Comparison of ENCODE assay signal across 25 cellular contexts in genomic region chr20:33578510-33578909, GRCh38.
A peak's percentile ranks its signal among the peaks of the same experiment; 100 is the strongest.
DNase-seq lines count a peak whose midpoint lies in the region; ATAC-seq and TF ChIP-seq lines count a peak whose summit lies in the region.
"Had no signal": no experiment of that assay in that cellular context is flagged by ENCODE, and none has a peak within 500 bp of the region (broad histone marks: within the 10 kb centered on the region; RNA-seq: fewer than 3 reads in every experiment).

No MANE protein-coding gene starts in this region.

- H4K20me1 ChIP-seq in IMR-90 (ENCODE audit: insufficient read depth, low read length): peaks cover 4% of the 10 kb centered on the region; the same call in 1 of the 2 replicates

- no peak overlapping the region for H4K91ac ChIP-seq in IMR-90 (ENCODE audit: insufficient read depth, low read depth, low read length)

- H2BK20ac ChIP-seq in IMR-90 (ENCODE audit: low read depth, low read length): no peak overlapping the region

- H3K4me3 Mint-ChIP-seq in osteocyte (ENCODE audit: unreplicated experiment): no peak overlapping the region
- H3K4me3 Mint-ChIP-seq: activated CD4-positive, alpha-beta T cell treated with anti-CD3 and anti-CD28 coated beads for 36 hours; CD4-positive, alpha-beta memory T cell; H9; stimulated activated naive B cell treated with anti-CD40 and anti-IgM and Interleukin-4, amounts not matched to agents 10 μg/mL and 1 μg/mL and 100 μg/mL, for 72 hours had no signal

- no peak overlapping the region for H2AFZ ChIP-seq in IMR-90 (replicated peaks; ENCODE audit: low read length, poor library complexity)

- TF ChIP-seq POLR2A in IMR-90 (IDR thresholded peaks at IDR 0.05; ENCODE audit: low read depth, low read length): no peak

- H3K56ac ChIP-seq in IMR-90 (ENCODE audit: extremely low read depth, insufficient read depth, low read length): no peak overlapping the region

- peaks cover 14 to 30% of the 10 kb centered on the region in 2 experiments for H3K79me1 ChIP-seq in IMR-90 (ENCODE audit: low read depth in 1 of 2, low read length in 2 of 2)

- 0 out of 2 replicates have a peak overlapping the region, but pooled peaks have one; percentile 6 for H3K14ac ChIP-seq in IMR-90 (replicated peaks; ENCODE audit: low read depth, low read length)

- BruUV-seq in IMR-90 (replicated peaks; lab: Mats Ljungman, UMichigan): no TSS peak

- no peak overlapping the region for H3K4me3 ChIP-seq in IMR-90 (ENCODE audit: insufficient read depth, low read depth, low read length)
- no peak overlapping the region for H3K4me3 ChIP-seq in cardiac fibroblast (replicated peaks in 1 of 2; ENCODE audit: low read depth in 2 of 2, low read length in 2 of 2)
- H3K4me3 ChIP-seq: transverse colon had no signal

- WGBS in IMR-90 (ENCODE audit: extremely low coverage in 2 of 2, insufficient read length in 1 of 2), 2 experiments: no CpG with 5 or more reads among the region's 1 CpG

- no peaks in the 10 kb centered on the region for H3K9me3 ChIP-seq in IMR-90 (ENCODE audit: control insufficient read depth, insufficient read depth, low read length)
- H3K9me3 ChIP-seq: neutrophil, transverse colon had no signal

- no peak overlapping the region for H2BK120ac ChIP-seq in IMR-90 (ENCODE audit: low read depth, low read length)

- H3K4me2 ChIP-seq in IMR-90 (ENCODE audit: low read depth, low read length): no peak overlapping the region

- in situ Hi-C loops in IMR-90 (cut with MboI; ENCODE audit: low sequenced_read_pairs): no loop called here

- H3K9ac ChIP-seq in IMR-90 (ENCODE audit: low read depth, low read length): no peak overlapping the region

- H3K23ac ChIP-seq in IMR-90 (ENCODE audit: low read depth, low read length): no peak overlapping the region

- no peak for TF ChIP-seq CTCF in IMR-90 (conservative IDR thresholded peaks at IDR 0.05; ENCODE audit: low read depth, low read length)
- no peak for TF ChIP-seq CTCF in cardiac fibroblast (IDR thresholded peaks at IDR 0.05; ENCODE audit: low read depth, low read length)
- no peak for TF ChIP-seq CTCF in osteocyte (IDR thresholded peaks at IDR 0.05)

- no peaks in the 10 kb centered on the region for H3K4me1 ChIP-seq in IMR-90 (ENCODE audit: control insufficient read depth, insufficient read depth, low read length)

- H4K8ac ChIP-seq in IMR-90 (ENCODE audit: low read depth in 2 of 2, low read length in 2 of 2): no peak overlapping the region

- CTCF ChIA-PET in IMR-90 (lab: Yijun Ruan, JAX): no interaction called here

- no peaks in the 10 kb centered on the region for H3K27me3 ChIP-seq in IMR-90 (ENCODE audit: control insufficient read depth, insufficient read depth, low read length)
- H3K27me3 ChIP-seq: neutrophil, transverse colon had no signal

- no peak overlapping the region for H3K27ac ChIP-seq in IMR-90 (ENCODE audit: insufficient read depth, low read length)
- H3K27ac ChIP-seq: 22Rv1, neutrophil, transverse colon had no signal

- no peak overlapping the region for H3K18ac ChIP-seq in IMR-90 (ENCODE audit: low read depth, low read length)

- POLR2A ChIA-PET in IMR-90 (lab: Charles Lee; ENCODE audit: unreplicated experiment): no interaction called here

- H2BK15ac ChIP-seq in IMR-90 (ENCODE audit: low read depth, low read length): no peak overlapping the region

- H3K4me1 Mint-ChIP-seq in osteocyte (ENCODE audit: unreplicated experiment): peaks cover 30% of the 10 kb centered on the region

- H3K36me3 Mint-ChIP-seq in osteocyte (ENCODE audit: unreplicated experiment): no peaks in the 10 kb centered on the region
- H3K36me3 Mint-ChIP-seq: IgD-negative memory B cell had no signal

- intact Hi-C loops in IMR-90 (cut with micrococcal nuclease): no loop called here

- H3K9me1 ChIP-seq in IMR-90 (ENCODE audit: insufficient read depth, low read length): 0 out of 2 replicates have a peak, but pooled peaks cover 7% of the 10 kb centered on the region

- H2AK9ac ChIP-seq in IMR-90 (replicated peaks; ENCODE audit: low read depth, low read length, poor library complexity): no peak overlapping the region

- no peaks in the 10 kb centered on the region for H3K9me3 Mint-ChIP-seq in osteocyte (ENCODE audit: unreplicated experiment)
- H3K9me3 Mint-ChIP-seq: CD4-positive, alpha-beta memory T cell; H9; IgD-negative memory B cell; stimulated activated naive B cell treated with anti-CD40 and anti-IgM and Interleukin-4, amounts not matched to agents 10 μg/mL and 1 μg/mL and 100 μg/mL, for 72 hours had no signal

- H3K4ac ChIP-seq in IMR-90 (ENCODE audit: low read depth, low read length): no peak overlapping the region

- peak overlapping the region; percentile 53 for H3K27ac Mint-ChIP-seq in osteocyte (ENCODE audit: unreplicated experiment)
- H3K27ac Mint-ChIP-seq: activated CD4-positive, alpha-beta T cell treated with anti-CD3 and anti-CD28 coated beads for 36 hours; H9; IgD-negative memory B cell; stimulated activated naive B cell treated with anti-CD40 and anti-IgM and Interleukin-4, amounts not matched to agents 10 μg/mL and 1 μg/mL and 100 μg/mL, for 72 hours had no signal

- no peaks in the 10 kb centered on the region for H3K36me3 ChIP-seq in IMR-90 (ENCODE audit: control insufficient read depth, insufficient read depth, low read length)
- H3K36me3 ChIP-seq: neutrophil, transverse colon had no signal

- no peak for TF ChIP-seq RAD21 in IMR-90 (IDR thresholded peaks at IDR 0.05; ENCODE audit: low read length)

- H2BK5ac ChIP-seq in IMR-90 (ENCODE audit: low read depth, low read length, poor library complexity, severe bottlenecking): no peak overlapping the region

- no peak overlapping the region for H2AK5ac ChIP-seq in IMR-90 (ENCODE audit: low read depth, low read length)

- no peak for ATAC-seq in IMR-90 (ENCODE audit: low read depth)
- no peak for ATAC-seq in HG02588 (IDR thresholded peaks at IDR 0.05; ENCODE audit: unreplicated experiment)
- ATAC-seq in GM21786 (IDR thresholded peaks at IDR 0.05; ENCODE audit: unreplicated experiment): no peak
- ATAC-seq: activated CD4-positive, alpha-beta T cell treated with anti-CD3 and anti-CD28 coated beads for 36 hours; stimulated activated naive B cell treated with anti-CD40 and anti-IgM and Interleukin-4, amounts not matched to agents 10 μg/mL and 1 μg/mL and 100 μg/mL, for 72 hours had no signal

- H3K27me3 Mint-ChIP-seq in osteocyte (ENCODE audit: unreplicated experiment): no peaks in the 10 kb centered on the region
- H3K27me3 Mint-ChIP-seq: activated CD4-positive, alpha-beta T cell treated with anti-CD3 and anti-CD28 coated beads for 36 hours; CD4-positive, alpha-beta memory T cell; IgD-negative memory B cell; stimulated activated naive B cell treated with anti-CD40 and anti-IgM and Interleukin-4, amounts not matched to agents 10 μg/mL and 1 μg/mL and 100 μg/mL, for 72 hours had no signal

- H4K5ac ChIP-seq in IMR-90 (ENCODE audit: low read depth, low read length): no peak overlapping the region

- dilution Hi-C loops in IMR-90 (cut with HindIII; ENCODE audit: low sequenced_read_pairs, unreplicated experiment): no loop called here

- DNase-seq in NCI-H1092 treated with DMSO at 0.1 percent for 48 hours (lab: John Stamatoyannopoulos, UW) (peak; percentile 19), NCI-H1092 (lab: John Stamatoyannopoulos, UW) (no peak), IMR-90 (peak; percentile 69), cardiac fibroblast (ENCODE audit: low read depth in 2 of 2) (peak; percentile 25 to 47), osteocyte (ENCODE audit: extremely low spot score, unreplicated experiment) (peak; percentile 87)
- DNase-seq in activated CD8-positive, alpha-beta memory T cell treated with anti-CD3 and anti-CD28 coated beads, Interleukin-2, amount 50 U/mL, for 4 hours: no peak
- DNase-seq: activated CD4-positive, alpha-beta T cell treated with anti-CD3 and anti-CD28 coated beads for 36 hours; activated CD8-positive, alpha-beta memory T cell treated with anti-CD3 and anti-CD28 coated beads, Interleukin-2, amount 50 U/mL, for 48 hours; activated gamma-delta T cell; amygdala; CD4-positive, alpha-beta memory T cell; DMS79; H9; MM.1S; NCI-H1930; NCI-H510A treated with DMSO at 0.1 percent for 48 hours; OCI-M1; stimulated activated CD4-positive, alpha-beta T cell treated with anti-CD3 and anti-CD28 coated beads, Interleukin-15, amount 100 ng/mL, for 24 hours; stimulated activated naive B cell treated with anti-CD40 and anti-IgM and Interleukin-4, amounts not matched to agents 10 μg/mL and 1 μg/mL and 100 μg/mL, for 72 hours; transverse colon had no signal

TF ChIP-seq in IMR-90, 13 proteins besides CTCF, POLR2A, EP300 and RAD21:
- TF ChIP-seq NFE2L2 (IDR thresholded peaks at IDR 0.05; ENCODE audit: low read depth, low read length) (no peak), SMC3 (IDR thresholded peaks at IDR 0.05; ENCODE audit: low read depth, low read length) (no peak), FOS (IDR thresholded peaks at IDR 0.05; ENCODE audit: low read depth, low read length) (no peak), MXI1 (IDR thresholded peaks at IDR 0.05; ENCODE audit: borderline replicate concordance, low read depth, low read length) (no peak), ELK1 (IDR thresholded peaks at IDR 0.05; ENCODE audit: borderline replicate concordance, low read depth, low read length) (no peak), USF2 (IDR thresholded peaks at IDR 0.05; ENCODE audit: low read depth, low read length) (no peak), RFX5 (IDR thresholded peaks at IDR 0.05; ENCODE audit: low read depth, low read length) (no peak)
TF ChIP-seq in IMR-90: peak in this region for 0.

Comparison
In these comparisons a context has a peak if more than half of its experiments do, and no peak if none do; other contexts are left out.
1. DNase-seq: peak in NCI-H1092 treated with DMSO at 0.1 percent for 48 hours (single experiment), IMR-90 (single experiment), cardiac fibroblast (2 of 2) and osteocyte (single experiment); none in NCI-H1092 (single experiment) and activated CD8-positive, alpha-beta memory T cell treated with anti-CD3 and anti-CD28 coated beads, Interleukin-2, amount 50 U/mL, for 4 hours (single experiment).